2 cellular contexts compared by ENCODE assay signal in the genomic region with DNA sequence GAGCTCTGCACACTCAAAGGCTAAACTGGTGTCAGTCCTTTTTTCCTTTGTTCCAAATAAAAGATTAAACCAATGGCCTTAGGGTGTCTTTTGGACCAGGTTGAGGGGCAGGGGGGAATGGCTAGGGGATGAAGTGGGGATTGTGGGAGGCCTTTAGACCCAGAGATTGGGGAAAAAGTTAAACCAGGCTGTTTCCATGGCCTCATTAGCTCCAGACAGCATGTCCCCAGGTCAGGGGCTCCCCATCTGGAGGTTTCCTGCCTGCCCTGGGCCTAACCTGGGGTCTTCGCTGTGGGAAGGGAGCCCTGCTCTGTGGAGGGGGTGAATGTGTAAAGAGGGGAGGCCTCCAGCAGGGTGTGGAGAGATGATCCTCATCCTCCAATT.
A peak's percentile ranks its signal among the peaks of the same experiment; 100 is the strongest.
TF ChIP-seq lines count a peak whose summit lies in the region.

No MANE protein-coding gene starts in this region.

TF ChIP-seq in PFSK-1, 5 proteins besides CTCF, POLR2A, EP300 and RAD21:
- TF ChIP-seq, protein P1, sequence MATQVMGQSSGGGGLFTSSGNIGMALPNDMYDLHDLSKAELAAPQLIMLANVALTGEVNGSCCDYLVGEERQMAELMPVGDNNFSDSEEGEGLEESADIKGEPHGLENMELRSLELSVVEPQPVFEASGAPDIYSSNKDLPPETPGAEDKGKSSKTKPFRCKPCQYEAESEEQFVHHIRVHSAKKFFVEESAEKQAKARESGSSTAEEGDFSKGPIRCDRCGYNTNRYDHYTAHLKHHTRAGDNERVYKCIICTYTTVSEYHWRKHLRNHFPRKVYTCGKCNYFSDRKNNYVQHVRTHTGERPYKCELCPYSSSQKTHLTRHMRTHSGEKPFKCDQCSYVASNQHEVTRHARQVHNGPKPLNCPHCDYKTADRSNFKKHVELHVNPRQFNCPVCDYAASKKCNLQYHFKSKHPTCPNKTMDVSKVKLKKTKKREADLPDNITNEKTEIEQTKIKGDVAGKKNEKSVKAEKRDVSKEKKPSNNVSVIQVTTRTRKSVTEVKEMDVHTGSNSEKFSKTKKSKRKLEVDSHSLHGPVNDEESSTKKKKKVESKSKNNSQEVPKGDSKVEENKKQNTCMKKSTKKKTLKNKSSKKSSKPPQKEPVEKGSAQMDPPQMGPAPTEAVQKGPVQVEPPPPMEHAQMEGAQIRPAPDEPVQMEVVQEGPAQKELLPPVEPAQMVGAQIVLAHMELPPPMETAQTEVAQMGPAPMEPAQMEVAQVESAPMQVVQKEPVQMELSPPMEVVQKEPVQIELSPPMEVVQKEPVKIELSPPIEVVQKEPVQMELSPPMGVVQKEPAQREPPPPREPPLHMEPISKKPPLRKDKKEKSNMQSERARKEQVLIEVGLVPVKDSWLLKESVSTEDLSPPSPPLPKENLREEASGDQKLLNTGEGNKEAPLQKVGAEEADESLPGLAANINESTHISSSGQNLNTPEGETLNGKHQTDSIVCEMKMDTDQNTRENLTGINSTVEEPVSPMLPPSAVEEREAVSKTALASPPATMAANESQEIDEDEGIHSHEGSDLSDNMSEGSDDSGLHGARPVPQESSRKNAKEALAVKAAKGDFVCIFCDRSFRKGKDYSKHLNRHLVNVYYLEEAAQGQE (IDR thresholded peaks at IDR 0.05; ENCODE audit: insufficient read depth in 1 of 2, low read depth in 2 of 2, low read length in 2 of 2): no peak
- TF ChIP-seq SIN3A (IDR thresholded peaks at IDR 0.05; ENCODE audit: borderline replicate concordance, insufficient read depth, low read length) (0 out of 2 replicates have a peak, but pooled peaks have one; percentile 56), FOXP2 (optimal IDR thresholded peaks at IDR 0.05; ENCODE audit: borderline replicate concordance, extremely low read depth, extremely low read length, insufficient read depth) (no peak)
TF ChIP-seq in PFSK-1: peak in this region for 1.

TF ChIP-seq in WTC11, 78 proteins besides CTCF, POLR2A, EP300 and RAD21:
- TF ChIP-seq MLX (CRISPR knock-in tag; IDR thresholded peaks at IDR 0.05) (no peak), ZNF121 (CRISPR knock-in tag; IDR thresholded peaks at IDR 0.05) (no peak), ZNF263 (CRISPR knock-in tag; IDR thresholded peaks at IDR 0.05; ENCODE audit: low read depth) (no peak), TEAD4 (CRISPR knock-in tag; IDR thresholded peaks at IDR 0.05) (no peak), ESRRA (CRISPR knock-in tag; IDR thresholded peaks at IDR 0.05; ENCODE audit: borderline replicate concordance) (no peak), TP53 (CRISPR knock-in tag; IDR thresholded peaks at IDR 0.05) (no peak), ZNF671 (CRISPR knock-in tag; IDR thresholded peaks at IDR 0.05) (no peak), FOXJ3 (CRISPR knock-in tag; IDR thresholded peaks at IDR 0.05; ENCODE audit: borderline replicate concordance) (no peak), ATF6 (CRISPR knock-in tag; IDR thresholded peaks at IDR 0.05) (no peak), NR3C1 (CRISPR knock-in tag; conservative IDR thresholded peaks at IDR 0.05; ENCODE audit: low read depth) (no peak), ATF1 (CRISPR knock-in tag; IDR thresholded peaks at IDR 0.05) (no peak), SP1 (CRISPR knock-in tag; conservative IDR thresholded peaks at IDR 0.05) (no peak), JUN (CRISPR knock-in tag; IDR thresholded peaks at IDR 0.05) (no peak), ZNF416 (CRISPR knock-in tag; IDR thresholded peaks at IDR 0.05) (no peak)
- TF ChIP-seq, protein P2, sequence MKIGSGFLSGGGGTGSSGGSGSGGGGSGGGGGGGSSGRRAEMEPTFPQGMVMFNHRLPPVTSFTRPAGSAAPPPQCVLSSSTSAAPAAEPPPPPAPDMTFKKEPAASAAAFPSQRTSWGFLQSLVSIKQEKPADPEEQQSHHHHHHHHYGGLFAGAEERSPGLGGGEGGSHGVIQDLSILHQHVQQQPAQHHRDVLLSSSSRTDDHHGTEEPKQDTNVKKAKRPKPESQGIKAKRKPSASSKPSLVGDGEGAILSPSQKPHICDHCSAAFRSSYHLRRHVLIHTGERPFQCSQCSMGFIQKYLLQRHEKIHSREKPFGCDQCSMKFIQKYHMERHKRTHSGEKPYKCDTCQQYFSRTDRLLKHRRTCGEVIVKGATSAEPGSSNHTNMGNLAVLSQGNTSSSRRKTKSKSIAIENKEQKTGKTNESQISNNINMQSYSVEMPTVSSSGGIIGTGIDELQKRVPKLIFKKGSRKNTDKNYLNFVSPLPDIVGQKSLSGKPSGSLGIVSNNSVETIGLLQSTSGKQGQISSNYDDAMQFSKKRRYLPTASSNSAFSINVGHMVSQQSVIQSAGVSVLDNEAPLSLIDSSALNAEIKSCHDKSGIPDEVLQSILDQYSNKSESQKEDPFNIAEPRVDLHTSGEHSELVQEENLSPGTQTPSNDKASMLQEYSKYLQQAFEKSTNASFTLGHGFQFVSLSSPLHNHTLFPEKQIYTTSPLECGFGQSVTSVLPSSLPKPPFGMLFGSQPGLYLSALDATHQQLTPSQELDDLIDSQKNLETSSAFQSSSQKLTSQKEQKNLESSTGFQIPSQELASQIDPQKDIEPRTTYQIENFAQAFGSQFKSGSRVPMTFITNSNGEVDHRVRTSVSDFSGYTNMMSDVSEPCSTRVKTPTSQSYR (CRISPR knock-in tag; IDR thresholded peaks at IDR 0.05): no peak
